Comparison of ENCODE assay signal across 1 cellular context in genomic region chr3:151085227-151085888, GRCh38.
TF ChIP-seq lines count a peak whose summit lies in the region.

TSS of gene MED12L (plus strand) at chr3:151085664. CDS start at chr3:151086927, 1,263 bp downstream.

TF ChIP-seq in H1, 55 proteins besides CTCF, POLR2A, EP300 and RAD21 (continued from another document):
- no peak for TF ChIP-seq USF2 (IDR thresholded peaks at IDR 0.05; ENCODE audit: low read length)
- no peak for TF ChIP-seq TCF12 (IDR thresholded peaks at IDR 0.05; ENCODE audit: low read depth, low read length)
- 0 out of 2 replicates have a peak, but pooled peaks have one; percentile 45 for TF ChIP-seq RBBP5 (IDR thresholded peaks at IDR 0.05; ENCODE audit: borderline replicate concordance, low read depth, low read length)
- TF ChIP-seq GABPA (IDR thresholded peaks at IDR 0.05; ENCODE audit: borderline replicate concordance, insufficient read depth, low read length): no peak
- peak; percentile 80 for TF ChIP-seq KDM4A (IDR thresholded peaks at IDR 0.05; ENCODE audit: low read depth, low read length, severe bottlenecking)
- TF ChIP-seq SP2 (IDR thresholded peaks at IDR 0.05; ENCODE audit: low read length): no peak
- no peak for TF ChIP-seq CHD7 (IDR thresholded peaks at IDR 0.05; ENCODE audit: insufficient replicate concordance, low read length)
- TF ChIP-seq RNF2 (IDR thresholded peaks at IDR 0.05; ENCODE audit: borderline replicate concordance, low read depth, low read length, missing control alignments, poor library complexity, severe bottlenecking): no peak
- no peak for TF ChIP-seq FOSL1 (IDR thresholded peaks at IDR 0.05; ENCODE audit: insufficient read depth, low read depth, low read length)
- no peak for TF ChIP-seq CTBP2 (IDR thresholded peaks at IDR 0.05; ENCODE audit: borderline replicate concordance, insufficient read depth, insufficient read length, low read length)
- TF ChIP-seq EZH2 (IDR thresholded peaks at IDR 0.05; ENCODE audit: low read depth, low read length, severe bottlenecking): no peak
- peak; percentile 95 for TF ChIP-seq ASH2L (IDR thresholded peaks at IDR 0.05; ENCODE audit: low read length)
- TF ChIP-seq MAFK (IDR thresholded peaks at IDR 0.05; ENCODE audit: low read depth, low read length): no peak
- TF ChIP-seq BRCA1 (IDR thresholded peaks at IDR 0.05; ENCODE audit: low read depth, low read length): no peak
- TF ChIP-seq POLR2AphosphoS5 (IDR thresholded peaks at IDR 0.05; ENCODE audit: low read depth, low read length): 0 out of 2 replicates have a peak, but pooled peaks have one; percentile 15
- TF ChIP-seq PHF8 (conservative IDR thresholded peaks at IDR 0.05; ENCODE audit: low read depth, low read length): peak; percentile 52; the same call in 1 of the 2 replicates
- TF ChIP-seq EGR1 (IDR thresholded peaks at IDR 0.05; ENCODE audit: borderline replicate concordance, low read depth, low read length): peak; percentile 52; the same call in 1 of the 2 replicates
- TF ChIP-seq NRF1 (IDR thresholded peaks at IDR 0.05; ENCODE audit: low read depth, low read length): peak; percentile 58
- TF ChIP-seq YY1 (IDR thresholded peaks at IDR 0.05; ENCODE audit: low read depth, low read length): peak; percentile 18
- no peak for TF ChIP-seq HDAC6 (IDR thresholded peaks at IDR 0.05; ENCODE audit: low read depth, low read length)
- peak in 1 of 2 experiments; percentile 47; a peak in 1 of 4 replicates for TF ChIP-seq HDAC2 (IDR thresholded peaks at IDR 0.05; ENCODE audit: borderline replicate concordance in 1 of 2, low read depth in 2 of 2, low read length in 2 of 2)
- TF ChIP-seq CREB1 (IDR thresholded peaks at IDR 0.05): 0 out of 2 replicates have a peak, but pooled peaks have one; percentile 8
- TF ChIP-seq CBX5 (IDR thresholded peaks at IDR 0.05; ENCODE audit: low read depth, low read length): no peak
- TF ChIP-seq TBP (IDR thresholded peaks at IDR 0.05; ENCODE audit: low read depth, low read length): no peak
- peak; percentile 46; the same call in 1 of the 2 replicates for TF ChIP-seq E2F6 (IDR thresholded peaks at IDR 0.05)
- peak; percentile 66; the same call in 1 of the 2 replicates for TF ChIP-seq TAF1 (IDR thresholded peaks at IDR 0.05; ENCODE audit: low read depth, low read length)
- TF ChIP-seq CHD2 (IDR thresholded peaks at IDR 0.05; ENCODE audit: low read length): no peak
- TF ChIP-seq ATF3 (IDR thresholded peaks at IDR 0.05; ENCODE audit: insufficient read depth, low read depth, low read length): no peak
- no peak for TF ChIP-seq ATF2 (IDR thresholded peaks at IDR 0.05; ENCODE audit: low read length)
- no peak for TF ChIP-seq NANOG (IDR thresholded peaks at IDR 0.05; ENCODE audit: insufficient read depth, low read depth, low read length, poor library complexity, severe bottlenecking)
- TF ChIP-seq JUN (IDR thresholded peaks at IDR 0.05; ENCODE audit: low read depth, low read length): no peak
- peak; percentile 44; the same call in 1 of the 2 replicates for TF ChIP-seq JUND (IDR thresholded peaks at IDR 0.05; ENCODE audit: low read length)
- peak; percentile 91 for TF ChIP-seq SP1 (IDR thresholded peaks at IDR 0.05; ENCODE audit: low read depth, low read length)
- TF ChIP-seq ZNF274 (IDR thresholded peaks at IDR 0.05; ENCODE audit: borderline replicate concordance, extremely low read depth, low read length): no peak
- TF ChIP-seq RFX5 (IDR thresholded peaks at IDR 0.05; ENCODE audit: borderline replicate concordance, low read depth, low read length): no peak
